Comparison of ENCODE assay signal across 13 cellular contexts in the genomic region with DNA sequence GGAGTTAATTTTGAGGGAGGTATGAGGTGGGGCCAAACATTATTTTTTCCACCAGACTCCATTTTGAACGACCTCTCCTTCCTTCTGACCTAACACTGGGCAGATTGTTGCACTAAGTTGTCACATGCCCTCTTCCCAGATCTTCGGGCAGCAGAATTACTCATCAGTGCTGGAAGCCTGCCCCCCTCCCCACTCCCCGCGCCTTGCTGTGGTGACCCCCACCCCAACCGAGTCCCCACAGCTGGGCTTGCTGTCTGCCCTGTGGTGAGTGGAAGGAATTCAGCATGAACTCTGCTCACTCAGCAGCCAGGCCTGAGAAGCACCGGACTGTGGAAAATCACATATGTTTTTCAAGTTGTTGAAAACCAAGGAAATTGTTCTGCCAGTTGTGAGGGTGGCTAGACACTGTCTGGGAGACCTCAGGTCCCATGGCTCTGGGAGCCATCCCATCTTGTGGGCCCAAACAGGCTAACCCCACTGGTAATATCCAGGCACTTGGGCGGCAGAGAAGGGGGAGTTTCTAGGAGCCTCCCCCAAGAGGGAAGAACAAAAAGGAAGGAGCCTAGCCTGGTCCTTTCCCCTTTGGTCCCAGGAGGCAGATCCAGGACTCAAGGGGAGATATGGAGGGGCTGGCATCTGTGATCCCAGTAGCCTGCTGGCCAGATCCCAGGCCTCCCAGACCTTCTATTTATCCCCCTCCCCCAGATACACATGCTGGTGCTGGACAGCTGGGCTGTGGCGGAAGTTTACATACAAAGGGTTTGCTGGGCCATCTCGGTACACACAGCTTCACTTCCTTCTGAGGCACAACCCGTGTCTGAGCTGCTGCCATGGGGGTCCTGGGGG. TPM values are rescaled to one million over a fixed set of nuclear protein-coding genes. Genes with fewer than 3 reads are reported as not detected.
DNase-seq lines count a peak whose midpoint lies in the region; ATAC-seq and TF ChIP-seq lines count a peak whose summit lies in the region.
"Had no signal": no experiment of that assay in that cellular context is flagged by ENCODE, and none has a peak within 500 bp of the region (broad histone marks: within the 10 kb centered on the region; RNA-seq: fewer than 3 reads in every experiment).

No MANE protein-coding gene starts in this region.

- H3K9me3 ChIP-seq in BLaER1 treated with 17β-estradiol and CSF1 and Interleukin-3, amounts not matched to agents 10 nM and 100 nM (replicated peaks in 1 of 11) = no peaks in the 10 kb centered on the region
- no peaks in the 10 kb centered on the region for H3K9me3 ChIP-seq in sigmoid colon

- H3K9ac ChIP-seq in BLaER1 treated with 17β-estradiol and CSF1 and Interleukin-3, amounts not matched to agents 10 nM and 100 nM = peak overlapping the region; percentile 53 to 89 (median 73); a peak in 21 of 22 replicates

- intact Hi-C loops in sigmoid colon (cut with DNase I) = no loop called here

- 52 to 65% methylated on average over 10 of the region's 10 CpGs for WGBS in sigmoid colon, 2 donors

- peak overlapping the region; percentile 81 to 97 (median 91) for H3K4me2 ChIP-seq in BLaER1 treated with 17β-estradiol and CSF1 and Interleukin-3, amounts not matched to agents 10 nM and 100 nM

- peak overlapping the region in 5 of 10 experiments; percentile 3 to 50 (median 17); a peak in 5 of 20 replicates for H3K4me3 ChIP-seq in BLaER1 treated with 17β-estradiol and CSF1 and Interleukin-3, amounts not matched to agents 10 nM and 100 nM
- H3K4me3 ChIP-seq in fibroblast of the aortic adventitia (ENCODE audit: low read depth, low read length) = no peak overlapping the region
- no peak overlapping the region for H3K4me3 ChIP-seq in sigmoid colon

- H3K27ac ChIP-seq in BLaER1 treated with 17β-estradiol and CSF1 and Interleukin-3, amounts not matched to agents 10 nM and 100 nM = peak overlapping the region; percentile 77 to 97 (median 89)
- peak overlapping the region; percentile 55 to 91 (median 60) for H3K27ac ChIP-seq in sigmoid colon

- no peak for TF ChIP-seq EP300 in sigmoid colon (IDR thresholded peaks at IDR 0.05)

- TF ChIP-seq POLR2A in sigmoid colon (IDR thresholded peaks at IDR 0.05) = no peak

- H3K36me3 ChIP-seq in BLaER1 treated with 17β-estradiol and CSF1 and Interleukin-3, amounts not matched to agents 10 nM and 100 nM = no peaks in the 10 kb centered on the region
- H3K36me3 ChIP-seq in sigmoid colon = no peaks in the 10 kb centered on the region

- no peak for TF ChIP-seq CTCF in fibroblast of the aortic adventitia (IDR thresholded peaks at IDR 0.05; ENCODE audit: insufficient read depth, low read length)
- TF ChIP-seq CTCF in sigmoid colon (IDR thresholded peaks at IDR 0.05) = no peak

- DNase-seq in RPMI7951 (ENCODE audit: low read depth) (peak; percentile 93), fibroblast of the aortic adventitia (ENCODE audit: low read depth) (peak; percentile 69), sigmoid colon (peak; percentile 65), medulla oblongata (ENCODE audit: extremely low spot score) (no peak), NCI-H1105 (lab: John Stamatoyannopoulos, UW) (no peak)
- DNase-seq in effector CD4-positive, alpha-beta T cell = no peak
- DNase-seq: activated naive CD4-positive, alpha-beta T cell; DMS79 treated with DMSO at 0.1 percent for 48 hours; islet precursor cell; KG1; SW 1271 had no signal

- H3K4me1 ChIP-seq in BLaER1 treated with 17β-estradiol and CSF1 and Interleukin-3, amounts not matched to agents 10 nM and 100 nM = peaks cover 83 to 92% (median 90%) of the 10 kb centered on the region in 10 experiments
- peaks cover 0 to 15% (median 12%) of the 10 kb centered on the region in 4 donors for H3K4me1 ChIP-seq in sigmoid colon

- no peak for ATAC-seq in esophagus mucosa

- H4K20me1 ChIP-seq in BLaER1 treated with 17β-estradiol and CSF1 and Interleukin-3, amounts not matched to agents 10 nM and 100 nM = peaks cover 0 to 12% (median 9%) of the 10 kb centered on the region in 11 experiments; a peak in 17 of 22 replicates

- no peaks in the 10 kb centered on the region; a peak in 1 of 22 replicates for H3K27me3 ChIP-seq in BLaER1 treated with 17β-estradiol and CSF1 and Interleukin-3, amounts not matched to agents 10 nM and 100 nM
- peaks cover 5 to 21% (median 14%) of the 10 kb centered on the region in 3 donors for H3K27me3 ChIP-seq in sigmoid colon

RNA-seq across cellular contexts. Expression of a gene that starts 3.5 kb away (rescaled TPM):
- total RNA-seq in RPMI7951 (2014; rRNA removed; shearing (Covaris generic)) = 73.7 and 79.7 TPM in 2 replicates
- total RNA-seq in fibroblast of the aortic adventitia (ENCODE audit: low replicate concordance) (168 and 234 TPM in 2 replicates), sigmoid colon (100 to 1,000 TPM in 2 of 4 donors, 10 to 100 TPM in 2; 74.6 to 182 (median 128) TPM), esophagus mucosa (6.7 TPM)
- 10 to 100 TPM in 2 of 3 donors, 1 to 10 TPM in 1; 2.5 to 37.7 (median 12.0) TPM for polyA plus RNA-seq in sigmoid colon

RNA-seq across cellular contexts. Expression of a gene that starts 18.4 kb away (rescaled TPM):
- 13.1 and 35.0 TPM in 2 replicates for total RNA-seq in RPMI7951 (2014; rRNA removed; shearing (Covaris generic))
- total RNA-seq in fibroblast of the aortic adventitia (ENCODE audit: low replicate concordance) (18.1 and 59.9 TPM in 2 replicates), sigmoid colon (10 to 100 TPM; 17.5 to 39.9 (median 24.8) TPM), esophagus mucosa (14.8 TPM)
- polyA plus RNA-seq in sigmoid colon = 10 to 100 TPM in 1 of 3 donors, 1 to 10 TPM in 2; 5.5 to 23.4 (median 9.6) TPM

RNA-seq across cellular contexts. Expression of a gene that starts 22.7 kb away (rescaled TPM):
- total RNA-seq in RPMI7951 (2014; rRNA removed; shearing (Covaris generic)) = 193 and 210 TPM in 2 replicates
- 66.6 and 87.9 TPM in 2 replicates for total RNA-seq in fibroblast of the aortic adventitia (ENCODE audit: low replicate concordance)
- 10 to 100 TPM; 20.3 to 40.5 (median 29.5) TPM for total RNA-seq in sigmoid colon
- 10 to 100 TPM; 31.9 to 91.2 (median 39.0) TPM for polyA plus RNA-seq in sigmoid colon
- 104 TPM for total RNA-seq in esophagus mucosa

RNA-seq across cellular contexts. Expression of a gene that starts 35.3 kb away (rescaled TPM):
- total RNA-seq in RPMI7951 (2014; rRNA removed; shearing (Covaris generic)) = 0.36 and 0.78 TPM in 2 replicates
- total RNA-seq in fibroblast of the aortic adventitia (ENCODE audit: low replicate concordance) (not detected in 2 replicates), sigmoid colon (1 to 10 TPM in 2 of 4 donors, under 1 TPM in 2; 0.71 to 2.1 (median 1.1) TPM), esophagus mucosa (2.6 TPM)
- 1 to 10 TPM in 2 of 3 donors, not detected in 1; 1.2 to 3.0 TPM for polyA plus RNA-seq in sigmoid colon

RNA-seq across cellular contexts. Expression of a gene that starts 40.5 kb away (rescaled TPM):
- total RNA-seq in RPMI7951 (2014; rRNA removed; shearing (Covaris generic)) = not detected in 2 replicates
- total RNA-seq in fibroblast of the aortic adventitia (ENCODE audit: low replicate concordance) = not detected in 2 replicates
- total RNA-seq in sigmoid colon = not detected
- 1 to 10 TPM in 1 of 3 donors, under 1 TPM in 1, not detected in 1; 0.39 to 7.2 TPM for polyA plus RNA-seq in sigmoid colon
- total RNA-seq in esophagus mucosa = not detected

Comparison
In these comparisons a context has a peak if more than half of its experiments do, and no peak if none do; other contexts are left out.
1. DNase-seq: peak in RPMI7951 (single experiment), fibroblast of the aortic adventitia (single experiment) and sigmoid colon (single experiment); none in effector CD4-positive, alpha-beta T cell (single experiment), medulla oblongata (single experiment) and NCI-H1105 (single experiment).